Comparison of ENCODE assay signal across 10 cellular contexts in genomic region chr7:151062111-151062398, GRCh38. TPM values are rescaled to one million over a fixed set of nuclear protein-coding genes. Genes with fewer than 3 reads are reported as not detected.
DNase-seq lines count a peak whose midpoint lies in the region; ATAC-seq, FAIRE-seq and TF ChIP-seq lines count a peak whose summit lies in the region.
"Had no signal": no experiment of that assay in that cellular context is flagged by ENCODE, and none has a peak within 500 bp of the region (broad histone marks: within the 10 kb centered on the region; RNA-seq: fewer than 3 reads in every experiment).

No MANE protein-coding gene starts in this region.

- in situ Hi-C loops in HepG2 (cut with HindIII; ENCODE audit: extremely low pct_ligation_motif_present, low pct_unique_long_range_greater_than_20kb) = no loop called here
- in situ Hi-C loops in brain microvascular endothelial cell (cut with HindIII; ENCODE audit: low pct_ligation_motif_present, low sequenced_read_pairs) = no loop called here

- H3K27ac ChIP-seq in HepG2 (ENCODE audit: extremely low read length, insufficient read depth, low read length) = no peak overlapping the region
- H3K27ac ChIP-seq in right lobe of liver = no peak overlapping the region
- peak overlapping the region; percentile 41 for H3K27ac ChIP-seq in brain microvascular endothelial cell

- no peak for TF ChIP-seq POLR2A in HepG2 (IDR thresholded peaks at IDR 0.05; ENCODE audit: insufficient read depth in 1 of 2, low read depth in 2 of 2, low read length in 2 of 2)
- no peak for TF ChIP-seq POLR2A in right lobe of liver (IDR thresholded peaks at IDR 0.05)

- H2AFZ ChIP-seq in HepG2 (ENCODE audit: low read length) = no peak overlapping the region

- no peaks in the 10 kb centered on the region for H3K27me3 Mint-ChIP-seq in mesothelial cell of epicardium (ENCODE audit: low read depth)

- H3K9me3 ChIP-seq in HepG2 (ENCODE audit: low read length) (no peaks in the 10 kb centered on the region), right lobe of liver (no peaks in the 10 kb centered on the region)
- H3K9me3 ChIP-seq: gastrocnemius medialis had no signal

- H3K4me2 ChIP-seq in HepG2 (ENCODE audit: low read depth, low read length) = peak overlapping the region; percentile 98

- peaks cover 4% of the 10 kb centered on the region; the same call in 1 of the 2 replicates for H4K20me1 ChIP-seq in HepG2 (ENCODE audit: insufficient read depth, low read length)

- 0% methylated on average over 2 of the region's 11 CpGs for WGBS in HepG2 (ENCODE audit: low lambda C conversion rate)
- WGBS in right lobe of liver (ENCODE audit: insufficient coverage, low coverage, low lambda C conversion rate, missing lambda C conversion rate) = 20% methylated on average over 1 of the region's 11 CpGs

- no peak overlapping the region for H3K27ac Mint-ChIP-seq in mesothelial cell of epicardium

- FAIRE-seq in HepG2 (lab: Jason Lieb, UNC) = no peak

- DNase-seq in HepG2 (ENCODE audit: low spot score) (no peak), right lobe of liver (no peak), brain microvascular endothelial cell (no peak), mesothelial cell of epicardium (ENCODE audit: low spot score in 2 of 2, unreplicated experiment in 2 of 2) (no peak), NCI-H82 treated with DMSO at 0.1 percent for 48 hours (lab: John Stamatoyannopoulos, UW; ENCODE audit: unreplicated experiment) (no peak), NCI-H82 (lab: John Stamatoyannopoulos, UW) (no peak), Ammon's horn (ENCODE audit: low spot score) (no peak)
- DNase-seq in stimulated activated CD4-positive, alpha-beta T cell treated with anti-CD3 and anti-CD28 coated beads, Interleukin-15, amount 100 ng/mL, for 24 hours = no peak
- DNase-seq: anterior cingulate cortex, gastrocnemius medialis had no signal

- H3K36me3 ChIP-seq in HepG2 (replicated peaks in 1 of 2; ENCODE audit: control insufficient read depth in 1 of 2, insufficient read depth in 2 of 2, low read length in 2 of 2) = peaks cover 7 to 27% of the 10 kb centered on the region in 2 experiments; a peak in 4 of 5 replicates
- peaks cover 0 to 22% (median 9%) of the 10 kb centered on the region in 4 donors for H3K36me3 ChIP-seq in right lobe of liver
- peaks cover 29% of the 10 kb centered on the region for H3K36me3 ChIP-seq in brain microvascular endothelial cell (replicated peaks)

- POLR2A ChIA-PET in HepG2 (lab: Yijun Ruan, JAX) = interaction anchor here (0.7 to 4.4 kb wide), 14 partner anchors 11 to 165 kb away, joined by 3 to 144 read pairs (median 8); partner anchors contain the start of genes ABCB8, ABCF2, AGAP3 and FASTK

- TF ChIP-seq CTCF in HepG2 (CRISPR knock-in tag; IDR thresholded peaks at IDR 0.05) (no peak), right lobe of liver (IDR thresholded peaks at IDR 0.05) (no peak), brain microvascular endothelial cell (IDR thresholded peaks at IDR 0.05; ENCODE audit: low read depth, low read length, missing control alignments) (no peak), mesothelial cell of epicardium (IDR thresholded peaks at IDR 0.05; ENCODE audit: unreplicated experiment) (no peak)

- H3K36me3 Mint-ChIP-seq in mesothelial cell of epicardium = peaks cover 5% of the 10 kb centered on the region

- no peaks in the 10 kb centered on the region for H3K9me3 Mint-ChIP-seq in mesothelial cell of epicardium

- BruUV-seq in HepG2 (replicated peaks; lab: Mats Ljungman, UMichigan) = no TSS peak

- ATAC-seq in HepG2 = no peak
- no peak for ATAC-seq in right lobe of liver
- ATAC-seq: gastrocnemius medialis had no signal

- TF ChIP-seq RAD21 in HepG2 (CRISPR knock-in tag; IDR thresholded peaks at IDR 0.05) = no peak

- intact Hi-C loops in HepG2 (cut with micrococcal nuclease; ENCODE audit: unreplicated experiment) = loop anchor here (1.0 kb wide), 1 partner anchor 18 kb away; the partner anchor contains the start of gene FASTK
- intact Hi-C loops in right lobe of liver (cut with DNase I) = no loop called here

- TF ChIP-seq EP300 in HepG2 (IDR thresholded peaks at IDR 0.05; ENCODE audit: low read depth in 2 of 2, low read length in 2 of 2) = no peak
- no peak for TF ChIP-seq EP300 in HepG2 (CRISPR knock-in tag; IDR thresholded peaks at IDR 0.05; ENCODE audit: borderline replicate concordance)

- peaks cover 16% of the 10 kb centered on the region for H3K79me2 ChIP-seq in HepG2 (ENCODE audit: insufficient read depth, low read length)

- H3K4me3 Mint-ChIP-seq in mesothelial cell of epicardium = peak overlapping the region; percentile 84

- H3K4me1 Mint-ChIP-seq in mesothelial cell of epicardium = peaks cover 45% of the 10 kb centered on the region

- peaks cover 48% of the 10 kb centered on the region for H3K4me1 ChIP-seq in HepG2 (ENCODE audit: insufficient read depth, low read length)
- peaks cover 0 to 35% (median 17%) of the 10 kb centered on the region in 4 donors for H3K4me1 ChIP-seq in right lobe of liver

- peak overlapping the region in 1 of 3 experiments; percentile 90; a peak in 3 of 6 replicates for H3K4me3 ChIP-seq in HepG2 (replicated peaks in 1 of 3; ENCODE audit: insufficient read depth in 1 of 3, low read depth in 2 of 3, low read length in 3 of 3)
- no peak overlapping the region for H3K4me3 ChIP-seq in right lobe of liver
- peak overlapping the region; percentile 76 for H3K4me3 ChIP-seq in brain microvascular endothelial cell (ENCODE audit: low read depth, low read length)

- CTCF ChIA-PET in HepG2 (lab: Yijun Ruan, JAX; ENCODE audit: low intra/inter-chr PET ratio, low total read pairs) = no interaction called here

- H3K27me3 ChIP-seq in HepG2 (ENCODE audit: control insufficient read depth in 1 of 2, insufficient read depth in 2 of 2, low read length in 2 of 2) (no peaks in the 10 kb centered on the region; a peak in 1 of 5 replicates), right lobe of liver (no peaks in the 10 kb centered on the region), brain microvascular endothelial cell (replicated peaks) (no peaks in the 10 kb centered on the region)
- H3K27me3 ChIP-seq: gastrocnemius medialis had no signal

- H3K9ac ChIP-seq in HepG2 (ENCODE audit: insufficient read depth, low read depth, low read length) = 0 out of 2 replicates have a peak overlapping the region, but pooled peaks have one; percentile 47

RNA-seq across cellular contexts. Expression of gene SLC4A2, which starts 2.7 kb away (rescaled TPM):
- total RNA-seq in HepG2 (2016; rRNA removed; fragmentation: Illumina TruSeq; extraction: Trizol) = 47.4 and 73.4 TPM in 2 replicates
- 8.6 and 14.7 TPM in 2 replicates for total RNA-seq in HepG2 (2016; cell fraction: cytosol; rRNA removed; fragmentation: Illumina TruSeq; extraction: Trizol; ENCODE audit: low read depth)
- 34.8 and 77.4 TPM in 2 replicates for total RNA-seq in HepG2 (2016; cell fraction: insoluble cytoplasmic fraction; rRNA removed; fragmentation: Illumina TruSeq; extraction: Trizol)
- 26.6 and 30.8 TPM in 2 replicates for total RNA-seq in HepG2 (2016; cell fraction: membrane; rRNA removed; fragmentation: Illumina TruSeq; extraction: Trizol)
- total RNA-seq in HepG2 (2016; cell fraction: nucleus; rRNA removed; fragmentation: Illumina TruSeq; extraction: Trizol) = 63.4 and 65.4 TPM in 2 replicates
- 46.0 and 51.9 TPM in 2 replicates for polyA plus RNA-seq in HepG2 (2011; rRNA removed)
- 27.2 and 39.8 TPM in 2 replicates for polyA plus RNA-seq in HepG2 (2011; cell fraction: cytosol; rRNA removed)
- 152 and 184 TPM in 2 replicates for polyA plus RNA-seq in HepG2 (2011; cell fraction: nucleus; rRNA removed)
- polyA plus RNA-seq in HepG2 (2012) = 43.5 and 58.1 TPM in 2 replicates
- polyA plus RNA-seq in HepG2 (2016; cell fraction: cytosol; fragmentation: Illumina TruSeq; extraction: Trizol; ENCODE audit: low read depth) = 13.4 and 18.9 TPM in 2 replicates
- polyA plus RNA-seq in HepG2 (2016; cell fraction: insoluble cytoplasmic fraction; fragmentation: Illumina TruSeq; extraction: Trizol; ENCODE audit: low read depth) = 43.1 and 59.0 TPM in 2 replicates
- 34.8 and 39.1 TPM in 2 replicates for polyA plus RNA-seq in HepG2 (2016; cell fraction: membrane; fragmentation: Illumina TruSeq; extraction: Trizol; ENCODE audit: low read depth)
- 204 and 209 TPM in 2 replicates for polyA plus RNA-seq in HepG2 (2016; cell fraction: nucleus; fragmentation: Illumina TruSeq; extraction: Trizol; ENCODE audit: insufficient read depth, low read depth)
- polyA minus RNA-seq in HepG2 (2011; rRNA and poly(A)+ RNA removed; ENCODE audit: low replicate concordance) = 135 and 192 TPM in 2 replicates
- 36.1 and 36.4 TPM in 2 replicates for polyA minus RNA-seq in HepG2 (2011; cell fraction: cytosol; rRNA and poly(A)+ RNA removed)
- 37.8 and 40.6 TPM in 2 replicates for polyA minus RNA-seq in HepG2 (2011; cell fraction: nucleus; rRNA and poly(A)+ RNA removed)
- total RNA-seq in right lobe of liver = 100 to 1,000 TPM in 4 of 6 experiments, 10 to 100 TPM in 2; 74.0 to 140 (median 106) TPM
- 236 to 249 TPM (median 243 TPM) in 3 replicates for total RNA-seq in mesothelial cell of epicardium

RNA-seq across cellular contexts. Expression of gene CDK5, which starts 4.4 kb away (rescaled TPM):
- 21.3 and 22.6 TPM in 2 replicates for total RNA-seq in HepG2 (2016; rRNA removed; fragmentation: Illumina TruSeq; extraction: Trizol)
- 12.6 and 13.7 TPM in 2 replicates for total RNA-seq in HepG2 (2016; cell fraction: cytosol; rRNA removed; fragmentation: Illumina TruSeq; extraction: Trizol; ENCODE audit: low read depth)
- 20.7 and 24.2 TPM in 2 replicates for total RNA-seq in HepG2 (2016; cell fraction: insoluble cytoplasmic fraction; rRNA removed; fragmentation: Illumina TruSeq; extraction: Trizol)
- total RNA-seq in HepG2 (2016; cell fraction: membrane; rRNA removed; fragmentation: Illumina TruSeq; extraction: Trizol) = 11.2 and 14.0 TPM in 2 replicates
- 11.2 and 11.8 TPM in 2 replicates for total RNA-seq in HepG2 (2016; cell fraction: nucleus; rRNA removed; fragmentation: Illumina TruSeq; extraction: Trizol)
- 16.4 and 17.3 TPM in 2 replicates for polyA plus RNA-seq in HepG2 (2011; rRNA removed)
- 19.6 and 22.3 TPM in 2 replicates for polyA plus RNA-seq in HepG2 (2011; cell fraction: cytosol; rRNA removed)
- polyA plus RNA-seq in HepG2 (2011; cell fraction: nucleus; rRNA removed) = 13.9 TPM in 2 replicates
- 12.1 and 12.5 TPM in 2 replicates for polyA plus RNA-seq in HepG2 (2012)
- polyA plus RNA-seq in HepG2 (2016; cell fraction: cytosol; fragmentation: Illumina TruSeq; extraction: Trizol; ENCODE audit: low read depth) = 8.2 and 9.4 TPM in 2 replicates
- 24.7 and 27.5 TPM in 2 replicates for polyA plus RNA-seq in HepG2 (2016; cell fraction: insoluble cytoplasmic fraction; fragmentation: Illumina TruSeq; extraction: Trizol; ENCODE audit: low read depth)
- polyA plus RNA-seq in HepG2 (2016; cell fraction: membrane; fragmentation: Illumina TruSeq; extraction: Trizol; ENCODE audit: low read depth) = 9.4 and 11.3 TPM in 2 replicates
- 18.0 and 20.6 TPM in 2 replicates for polyA plus RNA-seq in HepG2 (2016; cell fraction: nucleus; fragmentation: Illumina TruSeq; extraction: Trizol; ENCODE audit: insufficient read depth, low read depth)
- polyA minus RNA-seq in HepG2 (2011; rRNA and poly(A)+ RNA removed; ENCODE audit: low replicate concordance) = 36.0 and 75.6 TPM in 2 replicates
- 8.6 and 12.4 TPM in 2 replicates for polyA minus RNA-seq in HepG2 (2011; cell fraction: cytosol; rRNA and poly(A)+ RNA removed)
- 7.0 and 11.7 TPM in 2 replicates for polyA minus RNA-seq in HepG2 (2011; cell fraction: nucleus; rRNA and poly(A)+ RNA removed)
- total RNA-seq in right lobe of liver = 1 to 10 TPM; 5.0 to 9.6 (median 6.1) TPM
- total RNA-seq in mesothelial cell of epicardium = 17.0 to 17.5 TPM (median 17.4 TPM) in 3 replicates

RNA-seq across cellular contexts. Expression of gene ASIC3, which starts 13.7 kb away (rescaled TPM):
- total RNA-seq in HepG2 (2016; rRNA removed; fragmentation: Illumina TruSeq; extraction: Trizol) (not detected in 2 replicates), right lobe of liver (1 to 10 TPM in 5 of 6 experiments, under 1 TPM in 1; 0.53 to 1.2 (median 1.2) TPM), mesothelial cell of epicardium (6.1 to 7.9 TPM (median 7.2 TPM) in 3 replicates)
- not detected in 2 replicates for total RNA-seq in HepG2 (2016; cell fraction: cytosol; rRNA removed; fragmentation: Illumina TruSeq; extraction: Trizol; ENCODE audit: low read depth)
- total RNA-seq in HepG2 (2016; cell fraction: insoluble cytoplasmic fraction; rRNA removed; fragmentation: Illumina TruSeq; extraction: Trizol) = 0.11 TPM in 1 of 2 replicates, not detected in the other
- not detected in 2 replicates for total RNA-seq in HepG2 (2016; cell fraction: membrane; rRNA removed; fragmentation: Illumina TruSeq; extraction: Trizol)
- total RNA-seq in HepG2 (2016; cell fraction: nucleus; rRNA removed; fragmentation: Illumina TruSeq; extraction: Trizol) = 0.28 TPM in 1 of 2 replicates, not detected in the other
- 0.50 and 0.51 TPM in 2 replicates for polyA plus RNA-seq in HepG2 (2011; rRNA removed)
- polyA plus RNA-seq in HepG2 (2011; cell fraction: cytosol; rRNA removed) = 0.11 and 0.27 TPM in 2 replicates
- 4.2 and 4.6 TPM in 2 replicates for polyA plus RNA-seq in HepG2 (2011; cell fraction: nucleus; rRNA removed)
- polyA plus RNA-seq in HepG2 (2012) = 0.56 and 1.0 TPM in 2 replicates
- polyA plus RNA-seq in HepG2 (2016; cell fraction: cytosol; fragmentation: Illumina TruSeq; extraction: Trizol; ENCODE audit: low read depth) = not detected in 2 replicates
- not detected in 2 replicates for polyA plus RNA-seq in HepG2 (2016; cell fraction: insoluble cytoplasmic fraction; fragmentation: Illumina TruSeq; extraction: Trizol; ENCODE audit: low read depth)
- polyA plus RNA-seq in HepG2 (2016; cell fraction: membrane; fragmentation: Illumina TruSeq; extraction: Trizol; ENCODE audit: low read depth) = not detected in 2 replicates
- 0.38 and 0.67 TPM in 2 replicates for polyA plus RNA-seq in HepG2 (2016; cell fraction: nucleus; fragmentation: Illumina TruSeq; extraction: Trizol; ENCODE audit: insufficient read depth, low read depth)
- polyA minus RNA-seq in HepG2 (2011; rRNA and poly(A)+ RNA removed; ENCODE audit: low replicate concordance) = 0.48 and 3.4 TPM in 2 replicates
- polyA minus RNA-seq in HepG2 (2011; cell fraction: cytosol; rRNA and poly(A)+ RNA removed) = not detected in 2 replicates
- 0.25 and 0.52 TPM in 2 replicates for polyA minus RNA-seq in HepG2 (2011; cell fraction: nucleus; rRNA and poly(A)+ RNA removed)

RNA-seq across cellular contexts. Expression of gene FASTK, which starts 18.6 kb away (rescaled TPM):
- total RNA-seq in HepG2 (2016; rRNA removed; fragmentation: Illumina TruSeq; extraction: Trizol) = 33.0 and 52.9 TPM in 2 replicates
- 29.1 and 30.5 TPM in 2 replicates for total RNA-seq in HepG2 (2016; cell fraction: cytosol; rRNA removed; fragmentation: Illumina TruSeq; extraction: Trizol; ENCODE audit: low read depth)
- 32.4 and 60.3 TPM in 2 replicates for total RNA-seq in HepG2 (2016; cell fraction: insoluble cytoplasmic fraction; rRNA removed; fragmentation: Illumina TruSeq; extraction: Trizol)
- total RNA-seq in HepG2 (2016; cell fraction: membrane; rRNA removed; fragmentation: Illumina TruSeq; extraction: Trizol) = 41.0 and 43.4 TPM in 2 replicates
- 51.3 and 66.2 TPM in 2 replicates for total RNA-seq in HepG2 (2016; cell fraction: nucleus; rRNA removed; fragmentation: Illumina TruSeq; extraction: Trizol)
- 55.7 and 69.5 TPM in 2 replicates for polyA plus RNA-seq in HepG2 (2011; rRNA removed)
- 26.4 and 50.0 TPM in 2 replicates for polyA plus RNA-seq in HepG2 (2011; cell fraction: cytosol; rRNA removed)
- polyA plus RNA-seq in HepG2 (2011; cell fraction: nucleus; rRNA removed) = 502 and 643 TPM in 2 replicates
- 25.5 and 34.3 TPM in 2 replicates for polyA plus RNA-seq in HepG2 (2012)
- polyA plus RNA-seq in HepG2 (2016; cell fraction: cytosol; fragmentation: Illumina TruSeq; extraction: Trizol; ENCODE audit: low read depth) = 23.6 and 24.6 TPM in 2 replicates
- polyA plus RNA-seq in HepG2 (2016; cell fraction: insoluble cytoplasmic fraction; fragmentation: Illumina TruSeq; extraction: Trizol; ENCODE audit: low read depth) = 29.6 and 34.7 TPM in 2 replicates
- 31.2 and 34.1 TPM in 2 replicates for polyA plus RNA-seq in HepG2 (2016; cell fraction: membrane; fragmentation: Illumina TruSeq; extraction: Trizol; ENCODE audit: low read depth)
- 122 and 126 TPM in 2 replicates for polyA plus RNA-seq in HepG2 (2016; cell fraction: nucleus; fragmentation: Illumina TruSeq; extraction: Trizol; ENCODE audit: insufficient read depth, low read depth)
- polyA minus RNA-seq in HepG2 (2011; rRNA and poly(A)+ RNA removed; ENCODE audit: low replicate concordance) = 72.5 and 75.7 TPM in 2 replicates
- polyA minus RNA-seq in HepG2 (2011; cell fraction: cytosol; rRNA and poly(A)+ RNA removed) = 14.0 and 16.2 TPM in 2 replicates
- 80.8 and 95.9 TPM in 2 replicates for polyA minus RNA-seq in HepG2 (2011; cell fraction: nucleus; rRNA and poly(A)+ RNA removed)
- total RNA-seq in right lobe of liver = 10 to 100 TPM; 33.4 to 48.8 (median 43.9) TPM
- total RNA-seq in mesothelial cell of epicardium = 86.8 to 97.6 TPM (median 92.5 TPM) in 3 replicates

RNA-seq across cellular contexts. Expression of gene TMUB1, which starts 21.2 kb away (rescaled TPM):
- 31.8 and 51.6 TPM in 2 replicates for total RNA-seq in HepG2 (2016; rRNA removed; fragmentation: Illumina TruSeq; extraction: Trizol)
- 65.7 and 75.8 TPM in 2 replicates for total RNA-seq in HepG2 (2016; cell fraction: cytosol; rRNA removed; fragmentation: Illumina TruSeq; extraction: Trizol; ENCODE audit: low read depth)
- 32.2 and 52.0 TPM in 2 replicates for total RNA-seq in HepG2 (2016; cell fraction: insoluble cytoplasmic fraction; rRNA removed; fragmentation: Illumina TruSeq; extraction: Trizol)
- total RNA-seq in HepG2 (2016; cell fraction: membrane; rRNA removed; fragmentation: Illumina TruSeq; extraction: Trizol) = 89.1 and 106 TPM in 2 replicates
- 25.0 and 26.7 TPM in 2 replicates for total RNA-seq in HepG2 (2016; cell fraction: nucleus; rRNA removed; fragmentation: Illumina TruSeq; extraction: Trizol)
- 44.8 and 47.8 TPM in 2 replicates for polyA plus RNA-seq in HepG2 (2011; rRNA removed)
- polyA plus RNA-seq in HepG2 (2011; cell fraction: cytosol; rRNA removed) = 27.8 and 54.6 TPM in 2 replicates
- 66.5 and 75.5 TPM in 2 replicates for polyA plus RNA-seq in HepG2 (2011; cell fraction: nucleus; rRNA removed)
- polyA plus RNA-seq in HepG2 (2012) = 33.8 and 40.3 TPM in 2 replicates
- 123 and 138 TPM in 2 replicates for polyA plus RNA-seq in HepG2 (2016; cell fraction: cytosol; fragmentation: Illumina TruSeq; extraction: Trizol; ENCODE audit: low read depth)
- 51.6 and 55.5 TPM in 2 replicates for polyA plus RNA-seq in HepG2 (2016; cell fraction: insoluble cytoplasmic fraction; fragmentation: Illumina TruSeq; extraction: Trizol; ENCODE audit: low read depth)
- 146 and 154 TPM in 2 replicates for polyA plus RNA-seq in HepG2 (2016; cell fraction: membrane; fragmentation: Illumina TruSeq; extraction: Trizol; ENCODE audit: low read depth)
- 85.5 and 89.1 TPM in 2 replicates for polyA plus RNA-seq in HepG2 (2016; cell fraction: nucleus; fragmentation: Illumina TruSeq; extraction: Trizol; ENCODE audit: insufficient read depth, low read depth)
- 5.6 and 25.8 TPM in 2 replicates for polyA minus RNA-seq in HepG2 (2011; rRNA and poly(A)+ RNA removed; ENCODE audit: low replicate concordance)
- polyA minus RNA-seq in HepG2 (2011; cell fraction: cytosol; rRNA and poly(A)+ RNA removed) = 22.8 and 25.2 TPM in 2 replicates
- 5.6 and 6.3 TPM in 2 replicates for polyA minus RNA-seq in HepG2 (2011; cell fraction: nucleus; rRNA and poly(A)+ RNA removed)
- total RNA-seq in right lobe of liver = 10 to 100 TPM; 27.7 to 63.1 (median 41.8) TPM
- total RNA-seq in mesothelial cell of epicardium = 34.7 to 38.4 TPM (median 36.5 TPM) in 3 replicates
